Comparison of ENCODE assay signal across 8 cellular contexts in genomic region chr18:12236934-12237832, GRCh38. TPM values are rescaled to one million over a fixed set of nuclear protein-coding genes. Genes with fewer than 3 reads are reported as not detected.
DNase-seq lines count a peak whose midpoint lies in the region; ATAC-seq and TF ChIP-seq lines count a peak whose summit lies in the region.

No MANE protein-coding gene starts in this region.

- H3K4me3 ChIP-seq in GM12875 (ENCODE audit: low read depth, low read length): no peak overlapping the region
- H3K4me3 ChIP-seq in choroid plexus epithelial cell (ENCODE audit: low read depth, low read length): no peak overlapping the region
- no peak overlapping the region for H3K4me3 ChIP-seq in right lobe of liver

- ATAC-seq in HG02798 (IDR thresholded peaks at IDR 0.05; ENCODE audit: poor library complexity, unreplicated experiment) (peak; percentile 95), right lobe of liver (peak; percentile 97 to 100 (median 98))

- peak; percentile 72 for DNase-seq in NCI-H2196 (lab: John Stamatoyannopoulos, UW; ENCODE audit: unreplicated experiment)
- peak; percentile 41 for DNase-seq in activated CD4-positive, alpha-beta T cell treated with anti-CD3 and anti-CD28 coated beads for 1 hour
- peak; percentile 72 for DNase-seq in choroid plexus epithelial cell (ENCODE audit: low read depth)
- DNase-seq in right lobe of liver: peak; percentile 78 to 81 (median 79)
- peak; percentile 26 for DNase-seq in stimulated activated CD8-positive, alpha-beta memory T cell treated with anti-CD3 and anti-CD28 coated beads, Interleukin-12 subunit alpha, Interleukin-12 subunit beta, amount 100 ng/mL, for 24 hours (ENCODE audit: extremely low read depth)
- no peak for DNase-seq in NK-92 (lab: John Stamatoyannopoulos, UW; ENCODE audit: unreplicated experiment)

- WGBS in right lobe of liver (ENCODE audit: insufficient coverage, low coverage, low lambda C conversion rate, missing lambda C conversion rate): 29% methylated on average over 12 of the region's 33 CpGs

- TF ChIP-seq POLR2A in right lobe of liver (IDR thresholded peaks at IDR 0.05): no peak

- H3K9me3 ChIP-seq in right lobe of liver: no peaks in the 10 kb centered on the region

- H3K36me3 ChIP-seq in right lobe of liver: no peaks in the 10 kb centered on the region

- H3K27me3 ChIP-seq in right lobe of liver: no peaks in the 10 kb centered on the region

- intact Hi-C loops in right lobe of liver (cut with DNase I): no loop called here

- H3K27ac ChIP-seq in right lobe of liver: no peak overlapping the region

- peak; percentile 96 for TF ChIP-seq CTCF in GM12875 (IDR thresholded peaks at IDR 0.05; ENCODE audit: borderline replicate concordance, insufficient read depth, low read depth, low read length)
- TF ChIP-seq CTCF in choroid plexus epithelial cell (conservative IDR thresholded peaks at IDR 0.05; ENCODE audit: low read depth, low read length): peak; percentile 90
- TF ChIP-seq CTCF in right lobe of liver (IDR thresholded peaks at IDR 0.05): peak; percentile 90 to 94 (median 92)

- no peaks in the 10 kb centered on the region for H3K4me1 ChIP-seq in right lobe of liver

RNA-seq across cellular contexts. Expression of gene CIDEA, which starts 17.0 kb away (rescaled TPM):
- not detected for total RNA-seq in right lobe of liver
